8 cellular contexts compared by ENCODE assay signal in the genomic region with DNA sequence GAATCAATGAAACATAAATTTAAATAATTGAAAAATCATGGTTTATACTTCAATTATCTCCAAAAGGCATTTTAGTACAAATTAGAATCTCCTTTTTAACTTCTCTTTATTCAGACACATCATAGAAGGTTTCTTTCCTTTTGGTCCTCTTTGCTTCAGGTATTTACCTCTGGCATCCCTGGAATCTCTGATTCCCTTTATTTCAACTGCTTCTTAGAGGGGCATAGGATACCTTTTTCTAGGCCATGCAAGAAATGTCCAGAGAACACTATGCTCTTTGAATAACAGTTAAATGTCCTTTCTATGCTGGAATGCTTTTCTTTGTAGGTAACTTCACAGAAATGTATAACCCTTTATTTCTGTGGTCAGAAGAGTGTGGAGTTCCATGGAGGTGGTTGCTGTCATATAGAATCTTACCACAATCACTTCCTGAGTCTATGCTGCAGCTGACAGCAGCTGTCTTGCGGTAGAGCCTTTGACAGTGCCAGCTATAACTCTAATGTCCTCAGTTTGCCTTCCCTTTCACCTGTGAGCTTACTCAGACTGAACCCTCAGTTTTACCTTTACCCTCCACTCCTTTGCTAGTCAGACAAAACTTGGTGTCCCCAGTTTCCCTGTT. TPM values are rescaled to one million over a fixed set of nuclear protein-coding genes. Genes with fewer than 3 reads are reported as not detected.
DNase-seq lines count a peak whose midpoint lies in the region; ATAC-seq and TF ChIP-seq lines count a peak whose summit lies in the region.

No MANE protein-coding gene starts in this region.

- ATAC-seq in GM19455 (IDR thresholded peaks at IDR 0.05; ENCODE audit: unreplicated experiment) (peak; percentile 91), HG03196 (IDR thresholded peaks at IDR 0.05; ENCODE audit: unreplicated experiment) (peak; percentile 88)

- H3K27me3 Mint-ChIP-seq in activated naive CD8-positive, alpha-beta T cell treated with anti-CD3 and anti-CD28 coated beads for 36 hours, result peaks cover 14% of the 10 kb centered on the region
- peaks cover 5% of the 10 kb centered on the region for H3K27me3 Mint-ChIP-seq in endothelial cell (ENCODE audit: unreplicated experiment)

- H3K9me3 Mint-ChIP-seq in activated naive CD8-positive, alpha-beta T cell treated with anti-CD3 and anti-CD28 coated beads for 36 hours, result no peaks in the 10 kb centered on the region
- H3K9me3 Mint-ChIP-seq in endothelial cell (ENCODE audit: unreplicated experiment), result no peaks in the 10 kb centered on the region

- peaks cover 12% of the 10 kb centered on the region for H3K4me1 Mint-ChIP-seq in activated naive CD8-positive, alpha-beta T cell treated with anti-CD3 and anti-CD28 coated beads for 36 hours
- H3K4me1 Mint-ChIP-seq in endothelial cell (ENCODE audit: unreplicated experiment), result peaks cover 24% of the 10 kb centered on the region

- no peak overlapping the region for H3K4me3 Mint-ChIP-seq in activated naive CD8-positive, alpha-beta T cell treated with anti-CD3 and anti-CD28 coated beads for 36 hours
- H3K4me3 Mint-ChIP-seq in endothelial cell (ENCODE audit: unreplicated experiment), result no peak overlapping the region

- no peak overlapping the region for H3K27ac Mint-ChIP-seq in activated naive CD8-positive, alpha-beta T cell treated with anti-CD3 and anti-CD28 coated beads for 36 hours
- no peak overlapping the region for H3K27ac Mint-ChIP-seq in endothelial cell (ENCODE audit: unreplicated experiment)

- no peak for TF ChIP-seq CTCF in endothelial cell (IDR thresholded peaks at IDR 0.05; ENCODE audit: unreplicated experiment)

- no peaks in the 10 kb centered on the region for H3K36me3 Mint-ChIP-seq in activated naive CD8-positive, alpha-beta T cell treated with anti-CD3 and anti-CD28 coated beads for 36 hours
- no peaks in the 10 kb centered on the region for H3K36me3 Mint-ChIP-seq in endothelial cell (ENCODE audit: low read depth, unreplicated experiment)

- DNase-seq in DMS53 treated with DMSO at 0.1 percent for 48 hours (lab: John Stamatoyannopoulos, UW; ENCODE audit: unreplicated experiment), result peak; percentile 57
- peak; percentile 29 for DNase-seq in activated naive CD8-positive, alpha-beta T cell treated with anti-CD3 and anti-CD28 coated beads for 36 hours
- DNase-seq in GOT3 (lab: John Stamatoyannopoulos, UW), result no peak
- no peak for DNase-seq in endothelial cell (ENCODE audit: low spot score)
- no peak for DNase-seq in CD1c-positive myeloid dendritic cell (ENCODE audit: extremely low spot score)
- no peak for DNase-seq in amygdala (lab: John Stamatoyannopoulos, UW)

RNA-seq across cellular contexts. Expression of a gene that starts 8.6 kb away (rescaled TPM):
- not detected for total RNA-seq in activated naive CD8-positive, alpha-beta T cell treated with anti-CD3 and anti-CD28 coated beads for 36 hours
- total RNA-seq in endothelial cell (ENCODE audit: unreplicated experiment), result 2.3 TPM

Comparison
In these comparisons a context has a peak if more than half of its experiments do, and no peak if none do; other contexts are left out.
1. DNase-seq: peak in DMS53 treated with DMSO at 0.1 percent for 48 hours (single experiment) and activated naive CD8-positive, alpha-beta T cell treated with anti-CD3 and anti-CD28 coated beads for 36 hours (single experiment); none in GOT3 (single experiment), endothelial cell (single experiment), CD1c-positive myeloid dendritic cell (single experiment) and amygdala (0 of 56).